8 cellular contexts compared by ENCODE assay signal in genomic region chr3:38497026-38497425, GRCh38. TPM values are rescaled to one million over a fixed set of nuclear protein-coding genes. Genes with fewer than 3 reads are reported as not detected.
DNase-seq lines count a peak whose midpoint lies in the region; ATAC-seq and TF ChIP-seq lines count a peak whose summit lies in the region.

No MANE protein-coding gene starts in this region.

- DNase-seq in activated naive CD4-positive, alpha-beta T cell treated with anti-CD3 and anti-CD28 coated beads for 36 hours: no peak
- no peak for DNase-seq in activated naive CD4-positive, alpha-beta T cell treated with anti-CD3 and anti-CD28 coated beads, Interleukin-2, amount 50 U/mL, for 16 hours
- no peak for DNase-seq in activated CD8-positive, alpha-beta T cell treated with anti-CD3 and anti-CD28 coated beads, Interleukin-2, amount 10 ng/mL, durations not matched to agents 7 days and 5 days
- DNase-seq in iris pigment epithelial cell (ENCODE audit: low read depth) (peak; percentile 54), type B pancreatic cell (ENCODE audit: extremely low spot score, unreplicated experiment) (no peak), NCI-H2107 treated with DMSO at 0.1 percent for 48 hours (lab: John Stamatoyannopoulos, UW; ENCODE audit: unreplicated experiment) (no peak)

- H3K9me3 Mint-ChIP-seq in activated naive CD4-positive, alpha-beta T cell treated with anti-CD3 and anti-CD28 coated beads for 36 hours: no peaks in the 10 kb centered on the region
- H3K9me3 Mint-ChIP-seq in activated CD8-positive, alpha-beta T cell treated with anti-CD3 and anti-CD28 coated beads, Interleukin-2, amount 10 ng/mL, durations not matched to agents 7 days and 5 days (ENCODE audit: insufficient read depth): no peaks in the 10 kb centered on the region
- H3K9me3 Mint-ChIP-seq in type B pancreatic cell: no peaks in the 10 kb centered on the region

- H3K27me3 Mint-ChIP-seq in activated naive CD4-positive, alpha-beta T cell treated with anti-CD3 and anti-CD28 coated beads for 36 hours (ENCODE audit: low read depth): no peaks in the 10 kb centered on the region
- no peaks in the 10 kb centered on the region for H3K27me3 Mint-ChIP-seq in activated CD8-positive, alpha-beta T cell treated with anti-CD3 and anti-CD28 coated beads, Interleukin-2, amount 10 ng/mL, durations not matched to agents 7 days and 5 days (ENCODE audit: low read depth)
- no peaks in the 10 kb centered on the region for H3K27me3 Mint-ChIP-seq in type B pancreatic cell

- peak overlapping the region; percentile 85 for H3K27ac Mint-ChIP-seq in activated naive CD4-positive, alpha-beta T cell treated with anti-CD3 and anti-CD28 coated beads for 36 hours
- peak overlapping the region; percentile 86 for H3K27ac Mint-ChIP-seq in activated CD8-positive, alpha-beta T cell treated with anti-CD3 and anti-CD28 coated beads, Interleukin-2, amount 10 ng/mL, durations not matched to agents 7 days and 5 days
- H3K27ac Mint-ChIP-seq in type B pancreatic cell: peak overlapping the region; percentile 18

- no peak for TF ChIP-seq CTCF in type B pancreatic cell (conservative IDR thresholded peaks at IDR 0.05)

- intact Hi-C loops in activated naive CD4-positive, alpha-beta T cell treated with anti-CD3 and anti-CD28 coated beads for 36 hours (cut with micrococcal nuclease): loop anchor here (2.0 to 5.0 kb wide), 4 partner anchors 150 to 534 kb away; partner anchors contain the start of genes ACAA1 and XYLB

- no peak for ATAC-seq in activated CD8-positive, alpha-beta T cell treated with anti-CD3 and anti-CD28 coated beads, Interleukin-2, amount 10 ng/mL, durations not matched to agents 7 days and 5 days
- ATAC-seq in GM21515 (IDR thresholded peaks at IDR 0.05; ENCODE audit: unreplicated experiment): no peak
- ATAC-seq in HG03457 (IDR thresholded peaks at IDR 0.05; ENCODE audit: unreplicated experiment): no peak

- CTCF ChIA-PET in activated naive CD4-positive, alpha-beta T cell treated with anti-CD3 and anti-CD28 coated beads for 36 hours (lab: Charles Lee): interaction anchor here (0.6 to 3.7 kb wide), 13 partner anchors 11 to 522 kb away, joined by 3 to 33 read pairs (median 5); partner anchors contain the start of gene XYLB
- CTCF ChIA-PET in activated CD8-positive, alpha-beta T cell treated with anti-CD3 and anti-CD28 coated beads, Interleukin-2, amount 10 ng/mL, durations not matched to agents 7 days and 5 days (lab: Charles Lee): interaction anchor here (0.7 to 11.6 kb wide), 19 partner anchors 9 to 503 kb away, joined by 3 to 118 read pairs (median 5); partner anchors contain the start of genes ACAA1 and XYLB

- H3K36me3 Mint-ChIP-seq in activated naive CD4-positive, alpha-beta T cell treated with anti-CD3 and anti-CD28 coated beads for 36 hours (ENCODE audit: low read depth): peaks cover 7% of the 10 kb centered on the region
- H3K36me3 Mint-ChIP-seq in activated CD8-positive, alpha-beta T cell treated with anti-CD3 and anti-CD28 coated beads, Interleukin-2, amount 10 ng/mL, durations not matched to agents 7 days and 5 days (ENCODE audit: low read depth): peaks cover 28% of the 10 kb centered on the region
- H3K36me3 Mint-ChIP-seq in type B pancreatic cell: no peaks in the 10 kb centered on the region

- H3K4me3 Mint-ChIP-seq in activated naive CD4-positive, alpha-beta T cell treated with anti-CD3 and anti-CD28 coated beads for 36 hours: peak overlapping the region; percentile 92
- H3K4me3 Mint-ChIP-seq in activated CD8-positive, alpha-beta T cell treated with anti-CD3 and anti-CD28 coated beads, Interleukin-2, amount 10 ng/mL, durations not matched to agents 7 days and 5 days: peak overlapping the region; percentile 89
- peak overlapping the region; percentile 91 for H3K4me3 Mint-ChIP-seq in type B pancreatic cell

- POLR2A ChIA-PET in activated CD8-positive, alpha-beta T cell treated with anti-CD3 and anti-CD28 coated beads, Interleukin-2, amount 10 ng/mL, durations not matched to agents 7 days and 5 days (lab: Charles Lee): interaction anchor here (0.6 to 1.6 kb wide), 6 partner anchors 9 to 901 kb away, joined by 3 to 8 read pairs (median 3); partner anchors contain the start of genes DLEC1 and OXSR1

- peaks cover 16% of the 10 kb centered on the region for H3K4me1 Mint-ChIP-seq in activated naive CD4-positive, alpha-beta T cell treated with anti-CD3 and anti-CD28 coated beads for 36 hours (ENCODE audit: low read depth)
- peaks cover 26% of the 10 kb centered on the region for H3K4me1 Mint-ChIP-seq in activated CD8-positive, alpha-beta T cell treated with anti-CD3 and anti-CD28 coated beads, Interleukin-2, amount 10 ng/mL, durations not matched to agents 7 days and 5 days (ENCODE audit: low read depth)
- peaks cover 4% of the 10 kb centered on the region for H3K4me1 Mint-ChIP-seq in type B pancreatic cell (ENCODE audit: unreplicated experiment)

RNA-seq across cellular contexts. Expression of gene EXOG, which starts 0.9 kb away (rescaled TPM):
- 10 to 100 TPM; 15.9 to 17.3 TPM for total RNA-seq in activated naive CD4-positive, alpha-beta T cell treated with anti-CD3 and anti-CD28 coated beads for 36 hours
- total RNA-seq in activated CD8-positive, alpha-beta T cell treated with anti-CD3 and anti-CD28 coated beads, Interleukin-2, amount 10 ng/mL, durations not matched to agents 7 days and 5 days: 10 to 100 TPM; 18.5 to 23.0 TPM
- 6.7 and 16.8 TPM in 2 replicates for total RNA-seq in type B pancreatic cell (ENCODE audit: low replicate concordance)

RNA-seq across cellular contexts. Expression of gene ACVR2B, which starts 43.3 kb away (rescaled TPM):
- total RNA-seq in activated naive CD4-positive, alpha-beta T cell treated with anti-CD3 and anti-CD28 coated beads for 36 hours: 1 to 10 TPM; 6.5 to 6.9 TPM
- 1 to 10 TPM; 4.5 to 4.7 TPM for total RNA-seq in activated CD8-positive, alpha-beta T cell treated with anti-CD3 and anti-CD28 coated beads, Interleukin-2, amount 10 ng/mL, durations not matched to agents 7 days and 5 days
- 27.1 and 42.8 TPM in 2 replicates for total RNA-seq in type B pancreatic cell (ENCODE audit: low replicate concordance)

Comparison
In these comparisons a context has a peak if more than half of its experiments do, and no peak if none do; other contexts are left out.
1. H3K27ac Mint-ChIP-seq: peak in every context shown above with its lines; median percentile 86 in activated CD8-positive, alpha-beta T cell treated with anti-CD3 and anti-CD28 coated beads, Interleukin-2, amount 10 ng/mL, durations not matched to agents 7 days and 5 days; 85 in activated naive CD4-positive, alpha-beta T cell treated with anti-CD3 and anti-CD28 coated beads for 36 hours; 18 in type B pancreatic cell.